In the genomic region with DNA sequence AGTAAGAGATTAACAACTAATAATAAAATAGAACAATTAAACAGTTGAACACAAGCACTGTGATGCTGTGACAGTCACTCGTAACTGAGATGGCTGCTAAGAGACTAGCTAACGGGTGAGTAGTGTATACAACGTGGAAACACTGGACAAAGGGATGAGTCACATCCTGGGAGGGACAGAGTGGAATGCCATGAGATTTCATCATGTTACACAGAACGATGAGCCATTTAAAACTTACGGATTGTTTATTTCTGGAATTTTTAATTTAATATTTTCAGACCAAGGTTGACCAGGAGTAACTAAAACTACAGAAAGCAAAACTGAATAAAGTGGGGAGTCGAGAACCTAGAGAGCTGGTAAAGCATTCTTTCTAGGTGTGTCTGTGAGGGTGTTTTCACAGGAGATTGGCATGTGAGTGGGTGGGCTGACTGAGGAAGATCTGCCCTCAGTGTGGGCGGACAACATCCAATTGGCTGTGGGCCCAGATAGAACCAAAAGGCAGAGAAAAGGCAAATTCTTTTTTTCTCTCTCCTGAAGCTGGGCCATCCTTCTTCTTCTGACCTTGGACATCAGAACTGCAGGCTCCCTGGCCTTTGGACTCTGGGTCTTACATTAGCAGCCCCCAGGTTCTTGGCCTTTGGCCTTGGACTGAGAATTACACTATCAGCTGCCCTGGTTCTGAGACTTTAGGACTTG, we compare ENCODE assay signal across 1 cellular context.
TF ChIP-seq lines count a peak whose summit lies in the region.

No MANE protein-coding gene starts in this region.

TF ChIP-seq in HepG2, 621 proteins besides CTCF, POLR2A, EP300 and RAD21 (continues in another document):
- peak; percentile 80 for TF ChIP-seq NR2F6 (IDR thresholded peaks at IDR 0.05)
- peak; percentile 76 for TF ChIP-seq NR2F6 (CRISPR knock-in tag; IDR thresholded peaks at IDR 0.05)
- peak; percentile 1; the same call in 1 of the 2 replicates for TF ChIP-seq KDM4B (CRISPR knock-in tag; IDR thresholded peaks at IDR 0.05)
- TF ChIP-seq, protein P1, sequence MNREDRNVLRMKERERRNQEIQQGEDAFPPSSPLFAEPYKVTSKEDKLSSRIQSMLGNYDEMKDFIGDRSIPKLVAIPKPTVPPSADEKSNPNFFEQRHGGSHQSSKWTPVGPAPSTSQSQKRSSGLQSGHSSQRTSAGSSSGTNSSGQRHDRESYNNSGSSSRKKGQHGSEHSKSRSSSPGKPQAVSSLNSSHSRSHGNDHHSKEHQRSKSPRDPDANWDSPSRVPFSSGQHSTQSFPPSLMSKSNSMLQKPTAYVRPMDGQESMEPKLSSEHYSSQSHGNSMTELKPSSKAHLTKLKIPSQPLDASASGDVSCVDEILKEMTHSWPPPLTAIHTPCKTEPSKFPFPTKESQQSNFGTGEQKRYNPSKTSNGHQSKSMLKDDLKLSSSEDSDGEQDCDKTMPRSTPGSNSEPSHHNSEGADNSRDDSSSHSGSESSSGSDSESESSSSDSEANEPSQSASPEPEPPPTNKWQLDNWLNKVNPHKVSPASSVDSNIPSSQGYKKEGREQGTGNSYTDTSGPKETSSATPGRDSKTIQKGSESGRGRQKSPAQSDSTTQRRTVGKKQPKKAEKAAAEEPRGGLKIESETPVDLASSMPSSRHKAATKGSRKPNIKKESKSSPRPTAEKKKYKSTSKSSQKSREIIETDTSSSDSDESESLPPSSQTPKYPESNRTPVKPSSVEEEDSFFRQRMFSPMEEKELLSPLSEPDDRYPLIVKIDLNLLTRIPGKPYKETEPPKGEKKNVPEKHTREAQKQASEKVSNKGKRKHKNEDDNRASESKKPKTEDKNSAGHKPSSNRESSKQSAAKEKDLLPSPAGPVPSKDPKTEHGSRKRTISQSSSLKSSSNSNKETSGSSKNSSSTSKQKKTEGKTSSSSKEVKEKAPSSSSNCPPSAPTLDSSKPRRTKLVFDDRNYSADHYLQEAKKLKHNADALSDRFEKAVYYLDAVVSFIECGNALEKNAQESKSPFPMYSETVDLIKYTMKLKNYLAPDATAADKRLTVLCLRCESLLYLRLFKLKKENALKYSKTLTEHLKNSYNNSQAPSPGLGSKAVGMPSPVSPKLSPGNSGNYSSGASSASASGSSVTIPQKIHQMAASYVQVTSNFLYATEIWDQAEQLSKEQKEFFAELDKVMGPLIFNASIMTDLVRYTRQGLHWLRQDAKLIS (CRISPR knock-in tag; IDR thresholded peaks at IDR 0.05), result no peak
- peak; percentile 53 for TF ChIP-seq TRIM24 (CRISPR knock-in tag; IDR thresholded peaks at IDR 0.05)
- TF ChIP-seq, protein P2, sequence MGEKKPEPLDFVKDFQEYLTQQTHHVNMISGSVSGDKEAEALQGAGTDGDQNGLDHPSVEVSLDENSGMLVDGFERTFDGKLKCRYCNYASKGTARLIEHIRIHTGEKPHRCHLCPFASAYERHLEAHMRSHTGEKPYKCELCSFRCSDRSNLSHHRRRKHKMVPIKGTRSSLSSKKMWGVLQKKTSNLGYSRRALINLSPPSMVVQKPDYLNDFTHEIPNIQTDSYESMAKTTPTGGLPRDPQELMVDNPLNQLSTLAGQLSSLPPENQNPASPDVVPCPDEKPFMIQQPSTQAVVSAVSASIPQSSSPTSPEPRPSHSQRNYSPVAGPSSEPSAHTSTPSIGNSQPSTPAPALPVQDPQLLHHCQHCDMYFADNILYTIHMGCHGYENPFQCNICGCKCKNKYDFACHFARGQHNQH (CRISPR knock-in tag; IDR thresholded peaks at IDR 0.05), result peak; percentile 53; the same call in 1 of the 2 replicates
- peak; percentile 36; the same call in 1 of the 2 replicates for TF ChIP-seq CCDC6 (CRISPR knock-in tag; IDR thresholded peaks at IDR 0.05)
- TF ChIP-seq POGZ (CRISPR knock-in tag; IDR thresholded peaks at IDR 0.05), result peak; percentile 57; the same call in 1 of the 2 replicates
- TF ChIP-seq, protein P3, sequence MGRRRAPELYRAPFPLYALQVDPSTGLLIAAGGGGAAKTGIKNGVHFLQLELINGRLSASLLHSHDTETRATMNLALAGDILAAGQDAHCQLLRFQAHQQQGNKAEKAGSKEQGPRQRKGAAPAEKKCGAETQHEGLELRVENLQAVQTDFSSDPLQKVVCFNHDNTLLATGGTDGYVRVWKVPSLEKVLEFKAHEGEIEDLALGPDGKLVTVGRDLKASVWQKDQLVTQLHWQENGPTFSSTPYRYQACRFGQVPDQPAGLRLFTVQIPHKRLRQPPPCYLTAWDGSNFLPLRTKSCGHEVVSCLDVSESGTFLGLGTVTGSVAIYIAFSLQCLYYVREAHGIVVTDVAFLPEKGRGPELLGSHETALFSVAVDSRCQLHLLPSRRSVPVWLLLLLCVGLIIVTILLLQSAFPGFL (CRISPR knock-in tag; IDR thresholded peaks at IDR 0.05), result no peak
- peak; percentile 32; the same call in 1 of the 2 replicates for TF ChIP-seq HDAC2 (CRISPR knock-in tag; IDR thresholded peaks at IDR 0.05)
- no peak for TF ChIP-seq HOXA3 (CRISPR knock-in tag; IDR thresholded peaks at IDR 0.05)
- TF ChIP-seq NR2F2 (IDR thresholded peaks at IDR 0.05; ENCODE audit: borderline replicate concordance, low read depth), result 0 out of 2 replicates have a peak, but pooled peaks have one; percentile 24
- TF ChIP-seq ZNF607 (CRISPR knock-in tag; IDR thresholded peaks at IDR 0.05; ENCODE audit: borderline replicate concordance), result 0 out of 2 replicates have a peak, but pooled peaks have one; percentile 2
- TF ChIP-seq YEATS4 (CRISPR knock-in tag; IDR thresholded peaks at IDR 0.05; ENCODE audit: borderline replicate concordance), result no peak
- TF ChIP-seq ZNF367 (CRISPR knock-in tag; IDR thresholded peaks at IDR 0.05; ENCODE audit: borderline replicate concordance), result no peak
- TF ChIP-seq, protein P4, sequence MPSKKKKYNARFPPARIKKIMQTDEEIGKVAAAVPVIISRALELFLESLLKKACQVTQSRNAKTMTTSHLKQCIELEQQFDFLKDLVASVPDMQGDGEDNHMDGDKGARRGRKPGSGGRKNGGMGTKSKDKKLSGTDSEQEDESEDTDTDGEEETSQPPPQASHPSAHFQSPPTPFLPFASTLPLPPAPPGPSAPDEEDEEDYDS (CRISPR knock-in tag; IDR thresholded peaks at IDR 0.05), result peak; percentile 25; the same call in 1 of the 2 replicates
- TF ChIP-seq SOX5 (CRISPR knock-in tag; IDR thresholded peaks at IDR 0.05; ENCODE audit: borderline replicate concordance), result peak; percentile 97
- TF ChIP-seq, protein P5, sequence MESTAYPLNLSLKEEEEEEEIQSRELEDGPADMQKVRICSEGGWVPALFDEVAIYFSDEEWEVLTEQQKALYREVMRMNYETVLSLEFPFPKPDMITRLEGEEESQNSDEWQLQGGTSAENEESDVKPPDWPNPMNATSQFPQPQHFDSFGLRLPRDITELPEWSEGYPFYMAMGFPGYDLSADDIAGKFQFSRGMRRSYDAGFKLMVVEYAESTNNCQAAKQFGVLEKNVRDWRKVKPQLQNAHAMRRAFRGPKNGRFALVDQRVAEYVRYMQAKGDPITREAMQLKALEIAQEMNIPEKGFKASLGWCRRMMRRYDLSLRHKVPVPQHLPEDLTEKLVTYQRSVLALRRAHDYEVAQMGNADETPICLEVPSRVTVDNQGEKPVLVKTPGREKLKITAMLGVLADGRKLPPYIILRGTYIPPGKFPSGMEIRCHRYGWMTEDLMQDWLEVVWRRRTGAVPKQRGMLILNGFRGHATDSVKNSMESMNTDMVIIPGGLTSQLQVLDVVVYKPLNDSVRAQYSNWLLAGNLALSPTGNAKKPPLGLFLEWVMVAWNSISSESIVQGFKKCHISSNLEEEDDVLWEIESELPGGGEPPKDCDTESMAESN (CRISPR knock-in tag; conservative IDR thresholded peaks at IDR 0.05), result 0 out of 2 replicates have a peak, but pooled peaks have one; percentile 17
- no peak for TF ChIP-seq IKZF1 (IDR thresholded peaks at IDR 0.05)
- TF ChIP-seq NFE2L1 (CRISPR knock-in tag; IDR thresholded peaks at IDR 0.05; ENCODE audit: borderline replicate concordance), result no peak
- TF ChIP-seq RAD51 (IDR thresholded peaks at IDR 0.05; ENCODE audit: borderline replicate concordance), result no peak
- peak; percentile 57; the same call in 1 of the 2 replicates for TF ChIP-seq FOXO1 (CRISPR knock-in tag; IDR thresholded peaks at IDR 0.05)
- 0 out of 2 replicates have a peak, but pooled peaks have one; percentile 1 for TF ChIP-seq ZNF317 (CRISPR knock-in tag; IDR thresholded peaks at IDR 0.05)
- TF ChIP-seq NFIC (IDR thresholded peaks at IDR 0.05; ENCODE audit: low read length), result peak; percentile 71; the same call in 1 of the 2 replicates
- TF ChIP-seq RCOR2 (CRISPR knock-in tag; IDR thresholded peaks at IDR 0.05), result peak; percentile 67; the same call in 1 of the 2 replicates
- peak; percentile 82 for TF ChIP-seq JUN (CRISPR knock-in tag; IDR thresholded peaks at IDR 0.05)
- TF ChIP-seq GATA4 (IDR thresholded peaks at IDR 0.05; ENCODE audit: borderline replicate concordance, low read depth), result no peak
- peak; percentile 18; the same call in 1 of the 2 replicates for TF ChIP-seq GABPB1 (CRISPR knock-in tag; IDR thresholded peaks at IDR 0.05)
- no peak for TF ChIP-seq CBFB (CRISPR knock-in tag; IDR thresholded peaks at IDR 0.05)
- no peak for TF ChIP-seq ZNF781 (CRISPR knock-in tag; IDR thresholded peaks at IDR 0.05; ENCODE audit: borderline replicate concordance, not compliant biosample characterization)
- TF ChIP-seq ESRRA (CRISPR knock-in tag; IDR thresholded peaks at IDR 0.05; ENCODE audit: low read depth), result peak; percentile 79
- TF ChIP-seq, protein P6, sequence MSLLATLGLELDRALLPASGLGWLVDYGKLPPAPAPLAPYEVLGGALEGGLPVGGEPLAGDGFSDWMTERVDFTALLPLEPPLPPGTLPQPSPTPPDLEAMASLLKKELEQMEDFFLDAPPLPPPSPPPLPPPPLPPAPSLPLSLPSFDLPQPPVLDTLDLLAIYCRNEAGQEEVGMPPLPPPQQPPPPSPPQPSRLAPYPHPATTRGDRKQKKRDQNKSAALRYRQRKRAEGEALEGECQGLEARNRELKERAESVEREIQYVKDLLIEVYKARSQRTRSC (CRISPR knock-in tag; IDR thresholded peaks at IDR 0.05; ENCODE audit: low read depth), result no peak
- TF ChIP-seq, protein P7, sequence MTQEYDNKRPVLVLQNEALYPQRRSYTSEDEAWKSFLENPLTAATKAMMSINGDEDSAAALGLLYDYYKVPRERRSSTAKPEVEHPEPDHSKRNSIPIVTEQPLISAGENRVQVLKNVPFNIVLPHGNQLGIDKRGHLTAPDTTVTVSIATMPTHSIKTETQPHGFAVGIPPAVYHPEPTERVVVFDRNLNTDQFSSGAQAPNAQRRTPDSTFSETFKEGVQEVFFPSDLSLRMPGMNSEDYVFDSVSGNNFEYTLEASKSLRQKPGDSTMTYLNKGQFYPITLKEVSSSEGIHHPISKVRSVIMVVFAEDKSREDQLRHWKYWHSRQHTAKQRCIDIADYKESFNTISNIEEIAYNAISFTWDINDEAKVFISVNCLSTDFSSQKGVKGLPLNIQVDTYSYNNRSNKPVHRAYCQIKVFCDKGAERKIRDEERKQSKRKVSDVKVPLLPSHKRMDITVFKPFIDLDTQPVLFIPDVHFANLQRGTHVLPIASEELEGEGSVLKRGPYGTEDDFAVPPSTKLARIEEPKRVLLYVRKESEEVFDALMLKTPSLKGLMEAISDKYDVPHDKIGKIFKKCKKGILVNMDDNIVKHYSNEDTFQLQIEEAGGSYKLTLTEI (CRISPR knock-in tag; conservative IDR thresholded peaks at IDR 0.05), result no peak
- TF ChIP-seq, protein P8, sequence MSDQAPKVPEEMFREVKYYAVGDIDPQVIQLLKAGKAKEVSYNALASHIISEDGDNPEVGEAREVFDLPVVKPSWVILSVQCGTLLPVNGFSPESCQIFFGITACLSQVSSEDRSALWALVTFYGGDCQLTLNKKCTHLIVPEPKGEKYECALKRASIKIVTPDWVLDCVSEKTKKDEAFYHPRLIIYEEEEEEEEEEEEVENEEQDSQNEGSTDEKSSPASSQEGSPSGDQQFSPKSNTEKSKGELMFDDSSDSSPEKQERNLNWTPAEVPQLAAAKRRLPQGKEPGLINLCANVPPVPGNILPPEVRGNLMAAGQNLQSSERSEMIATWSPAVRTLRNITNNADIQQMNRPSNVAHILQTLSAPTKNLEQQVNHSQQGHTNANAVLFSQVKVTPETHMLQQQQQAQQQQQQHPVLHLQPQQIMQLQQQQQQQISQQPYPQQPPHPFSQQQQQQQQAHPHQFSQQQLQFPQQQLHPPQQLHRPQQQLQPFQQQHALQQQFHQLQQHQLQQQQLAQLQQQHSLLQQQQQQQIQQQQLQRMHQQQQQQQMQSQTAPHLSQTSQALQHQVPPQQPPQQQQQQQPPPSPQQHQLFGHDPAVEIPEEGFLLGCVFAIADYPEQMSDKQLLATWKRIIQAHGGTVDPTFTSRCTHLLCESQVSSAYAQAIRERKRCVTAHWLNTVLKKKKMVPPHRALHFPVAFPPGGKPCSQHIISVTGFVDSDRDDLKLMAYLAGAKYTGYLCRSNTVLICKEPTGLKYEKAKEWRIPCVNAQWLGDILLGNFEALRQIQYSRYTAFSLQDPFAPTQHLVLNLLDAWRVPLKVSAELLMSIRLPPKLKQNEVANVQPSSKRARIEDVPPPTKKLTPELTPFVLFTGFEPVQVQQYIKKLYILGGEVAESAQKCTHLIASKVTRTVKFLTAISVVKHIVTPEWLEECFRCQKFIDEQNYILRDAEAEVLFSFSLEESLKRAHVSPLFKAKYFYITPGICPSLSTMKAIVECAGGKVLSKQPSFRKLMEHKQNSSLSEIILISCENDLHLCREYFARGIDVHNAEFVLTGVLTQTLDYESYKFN (CRISPR knock-in tag; conservative IDR thresholded peaks at IDR 0.05), result peak; percentile 66
- peak; percentile 88 for TF ChIP-seq ZNF7 (CRISPR knock-in tag; IDR thresholded peaks at IDR 0.05)
- no peak for TF ChIP-seq NFRKB (IDR thresholded peaks at IDR 0.05)
- peak; percentile 85 for TF ChIP-seq KAT8 (CRISPR knock-in tag; IDR thresholded peaks at IDR 0.05)
- TF ChIP-seq, protein P9, sequence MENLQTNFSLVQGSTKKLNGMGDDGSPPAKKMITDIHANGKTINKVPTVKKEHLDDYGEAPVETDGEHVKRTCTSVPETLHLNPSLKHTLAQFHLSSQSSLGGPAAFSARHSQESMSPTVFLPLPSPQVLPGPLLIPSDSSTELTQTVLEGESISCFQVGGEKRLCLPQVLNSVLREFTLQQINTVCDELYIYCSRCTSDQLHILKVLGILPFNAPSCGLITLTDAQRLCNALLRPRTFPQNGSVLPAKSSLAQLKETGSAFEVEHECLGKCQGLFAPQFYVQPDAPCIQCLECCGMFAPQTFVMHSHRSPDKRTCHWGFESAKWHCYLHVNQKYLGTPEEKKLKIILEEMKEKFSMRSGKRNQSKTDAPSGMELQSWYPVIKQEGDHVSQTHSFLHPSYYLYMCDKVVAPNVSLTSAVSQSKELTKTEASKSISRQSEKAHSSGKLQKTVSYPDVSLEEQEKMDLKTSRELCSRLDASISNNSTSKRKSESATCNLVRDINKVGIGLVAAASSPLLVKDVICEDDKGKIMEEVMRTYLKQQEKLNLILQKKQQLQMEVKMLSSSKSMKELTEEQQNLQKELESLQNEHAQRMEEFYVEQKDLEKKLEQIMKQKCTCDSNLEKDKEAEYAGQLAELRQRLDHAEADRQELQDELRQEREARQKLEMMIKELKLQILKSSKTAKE (CRISPR knock-in tag; IDR thresholded peaks at IDR 0.05; ENCODE audit: borderline replicate concordance), result no peak
- no peak for TF ChIP-seq KLF9 (CRISPR knock-in tag; IDR thresholded peaks at IDR 0.05; ENCODE audit: low read depth)
- peak; percentile 22 for TF ChIP-seq KDM6A (CRISPR knock-in tag; IDR thresholded peaks at IDR 0.05; ENCODE audit: low read depth)
- TF ChIP-seq STAG1 (CRISPR knock-in tag; IDR thresholded peaks at IDR 0.05), result no peak
